In genomic region chr10:68600041-68600778, GRCh38 we compare ENCODE assay signal across 1 cellular context.
TF ChIP-seq lines count a peak whose summit lies in the region.

No MANE protein-coding gene starts in this region.

TF ChIP-seq in HepG2, 621 proteins besides CTCF, POLR2A, EP300 and RAD21 (continued from another document and continues in another):
- TF ChIP-seq ATF7 (IDR thresholded peaks at IDR 0.05) (no peak), ATF7 (CRISPR knock-in tag; IDR thresholded peaks at IDR 0.05) (peak; percentile 31; the same call in 1 of the 2 replicates), ZNF24 (IDR thresholded peaks at IDR 0.05) (no peak), RARA (CRISPR knock-in tag; IDR thresholded peaks at IDR 0.05) (peak; percentile 65), ISX (CRISPR knock-in tag; conservative IDR thresholded peaks at IDR 0.05) (no peak), ELF4 (CRISPR knock-in tag; IDR thresholded peaks at IDR 0.05; ENCODE audit: borderline replicate concordance) (no peak; the same call in 1 of the 2 replicates), ZNF550 (CRISPR knock-in tag; IDR thresholded peaks at IDR 0.05; ENCODE audit: borderline replicate concordance) (no peak), CREB1 (IDR thresholded peaks at IDR 0.05) (no peak), CREB1 (CRISPR knock-in tag; IDR thresholded peaks at IDR 0.05) (peak; percentile 80), POLR2G (IDR thresholded peaks at IDR 0.05; ENCODE audit: low read depth, low read length) (peak; percentile 63; the same call in 1 of the 2 replicates), DBP (CRISPR knock-in tag; IDR thresholded peaks at IDR 0.05; ENCODE audit: not compliant biosample characterization) (peak; percentile 51), KLF13 (CRISPR knock-in tag; IDR thresholded peaks at IDR 0.05) (no peak), ZNF672 (CRISPR knock-in tag; IDR thresholded peaks at IDR 0.05) (no peak), KDM6A (CRISPR knock-in tag; IDR thresholded peaks at IDR 0.05; ENCODE audit: low read depth) (no peak), ZNF570 (CRISPR knock-in tag; IDR thresholded peaks at IDR 0.05; ENCODE audit: borderline replicate concordance) (no peak), PHB2 (IDR thresholded peaks at IDR 0.05; ENCODE audit: partially characterized antibody) (no peak), MXD4 (CRISPR knock-in tag; IDR thresholded peaks at IDR 0.05) (no peak; the same call in 1 of the 2 replicates), NR2F6 (IDR thresholded peaks at IDR 0.05) (peak; percentile 56; the same call in 1 of the 2 replicates), NR2F6 (CRISPR knock-in tag; IDR thresholded peaks at IDR 0.05) (peak; percentile 69; the same call in 1 of the 2 replicates), E2F1 (CRISPR knock-in tag; IDR thresholded peaks at IDR 0.05) (peak; percentile 73; the same call in 1 of the 2 replicates), ZBTB26 (CRISPR knock-in tag; IDR thresholded peaks at IDR 0.05; ENCODE audit: borderline replicate concordance) (no peak), ARID4A (CRISPR knock-in tag; IDR thresholded peaks at IDR 0.05; ENCODE audit: borderline replicate concordance) (peak; percentile 76), NR1H2 (CRISPR knock-in tag; IDR thresholded peaks at IDR 0.05; ENCODE audit: borderline replicate concordance, low read depth) (no peak), THAP9 (CRISPR knock-in tag; IDR thresholded peaks at IDR 0.05; ENCODE audit: borderline replicate concordance) (peak; percentile 75; the same call in 1 of the 2 replicates), TRAFD1 (CRISPR knock-in tag; IDR thresholded peaks at IDR 0.05; ENCODE audit: borderline replicate concordance) (no peak), FOXO1 (CRISPR knock-in tag; IDR thresholded peaks at IDR 0.05) (peak; percentile 81), ZNF746 (CRISPR knock-in tag; IDR thresholded peaks at IDR 0.05) (no peak), REL (CRISPR knock-in tag; conservative IDR thresholded peaks at IDR 0.05) (no peak), MNT (IDR thresholded peaks at IDR 0.05) (0 out of 2 replicates have a peak, but pooled peaks have one; percentile 7), ZEB1 (IDR thresholded peaks at IDR 0.05; ENCODE audit: insufficient replicate concordance, low read depth) (no peak), ZNF441 (CRISPR knock-in tag; IDR thresholded peaks at IDR 0.05; ENCODE audit: borderline replicate concordance) (peak; percentile 71), ZNF331 (CRISPR knock-in tag; IDR thresholded peaks at IDR 0.05) (peak; percentile 98), ELF1 (CRISPR knock-in tag; IDR thresholded peaks at IDR 0.05) (peak; percentile 64), RORA (CRISPR knock-in tag; IDR thresholded peaks at IDR 0.05) (no peak), ZSCAN21 (CRISPR knock-in tag; IDR thresholded peaks at IDR 0.05; ENCODE audit: borderline replicate concordance) (no peak), YEATS4 (CRISPR knock-in tag; IDR thresholded peaks at IDR 0.05; ENCODE audit: borderline replicate concordance) (peak; percentile 82), ZNF761 (CRISPR knock-in tag; conservative IDR thresholded peaks at IDR 0.05) (peak; percentile 73), ZNF572 (CRISPR knock-in tag; IDR thresholded peaks at IDR 0.05) (no peak), ZMAT5 (CRISPR knock-in tag; IDR thresholded peaks at IDR 0.05; ENCODE audit: borderline replicate concordance, low read depth) (no peak), ZNF678 (CRISPR knock-in tag; IDR thresholded peaks at IDR 0.05) (peak; percentile 70; the same call in 1 of the 2 replicates), TCF7L2 (IDR thresholded peaks at IDR 0.05; ENCODE audit: low read depth, low read length) (no peak), FOXJ3 (CRISPR knock-in tag; IDR thresholded peaks at IDR 0.05; ENCODE audit: borderline replicate concordance) (no peak), GATA4 (IDR thresholded peaks at IDR 0.05; ENCODE audit: borderline replicate concordance, low read depth) (peak; percentile 59; the same call in 1 of the 2 replicates), ZFP62 (CRISPR knock-in tag; IDR thresholded peaks at IDR 0.05) (no peak), CBFB (CRISPR knock-in tag; IDR thresholded peaks at IDR 0.05) (0 out of 2 replicates have a peak, but pooled peaks have one; percentile 38), MAF1 (CRISPR knock-in tag; IDR thresholded peaks at IDR 0.05; ENCODE audit: borderline replicate concordance) (no peak), MAFK (conservative IDR thresholded peaks at IDR 0.05 in 1 of 2, IDR thresholded peaks at IDR 0.05 in 1 of 2; ENCODE audit: low read length in 2 of 2) (no peak), ETV5 (CRISPR knock-in tag; IDR thresholded peaks at IDR 0.05; ENCODE audit: borderline replicate concordance) (peak; percentile 68; the same call in 1 of the 2 replicates), ZNF775 (CRISPR knock-in tag; IDR thresholded peaks at IDR 0.05; ENCODE audit: borderline replicate concordance) (no peak; the same call in 1 of the 2 replicates), MYPOP (CRISPR knock-in tag; IDR thresholded peaks at IDR 0.05) (no peak), SMARCE1 (IDR thresholded peaks at IDR 0.05; ENCODE audit: borderline replicate concordance) (no peak), ZNF329 (CRISPR knock-in tag; IDR thresholded peaks at IDR 0.05; ENCODE audit: low read depth) (no peak), ZNF674 (CRISPR knock-in tag; IDR thresholded peaks at IDR 0.05; ENCODE audit: low read depth) (no peak), HOXA3 (CRISPR knock-in tag; IDR thresholded peaks at IDR 0.05) (peak; percentile 94; the same call in 1 of the 2 replicates), RXRB (CRISPR knock-in tag; IDR thresholded peaks at IDR 0.05; ENCODE audit: borderline replicate concordance) (peak; percentile 85), FOXM1 (CRISPR knock-in tag; IDR thresholded peaks at IDR 0.05) (no peak), HNRNPLL (IDR thresholded peaks at IDR 0.05; ENCODE audit: low read depth, low read length, poor library complexity, severe bottlenecking) (no peak), SP140L (CRISPR knock-in tag; IDR thresholded peaks at IDR 0.05; ENCODE audit: borderline replicate concordance) (no peak), ZSCAN30 (CRISPR knock-in tag; IDR thresholded peaks at IDR 0.05) (no peak)
